28 cellular contexts compared by ENCODE assay signal in genomic region chr4:152693875-152694274, GRCh38.
"Had no signal": no experiment of that assay in that cellular context is flagged by ENCODE, and none has a peak within 500 bp of the region (broad histone marks: within the 10 kb centered on the region; RNA-seq: fewer than 3 reads in every experiment).

No MANE protein-coding gene starts in this region.

- H3K4me1 ChIP-seq: pancreas, prostate gland had no signal

- H3K36me3 ChIP-seq: gastrocnemius medialis, pancreas, prostate gland had no signal

- H3K27me3 ChIP-seq: dorsolateral prefrontal cortex, gastrocnemius medialis, pancreas had no signal

- H3K9me3 Mint-ChIP-seq: activated naive CD4-positive, alpha-beta T cell treated with anti-CD3 and anti-CD28 coated beads, Interleukin-2, amount 50 U/mL, for 72 hours; activated T-cell treated with anti-CD3 and anti-CD28 coated beads, Interleukin-2, amount 50 U/mL, for 72 hours; naive thymus-derived CD8-positive, alpha-beta T cell; neural crest cell; stimulated activated effector memory CD8-positive, alpha-beta T cell treated with anti-CD3 and anti-CD28 coated beads, Interleukin-12 subunit alpha, Interleukin-12 subunit beta, amount 100 ng/mL, for 72 hours; stimulated activated naive CD8-positive, alpha-beta T cell treated with anti-CD3 and anti-CD28 coated beads, Interleukin-15, Interleukin-2, amounts not matched to agents 100 ng/mL and 50 ng/mL, for 24 hours; T-cell had no signal

- H3K27ac ChIP-seq: coronary artery, dorsolateral prefrontal cortex, gastrocnemius medialis, pancreas, prostate gland had no signal

- H3K4me3 ChIP-seq: coronary artery, dorsolateral prefrontal cortex, gastrocnemius medialis, pancreas, prostate gland had no signal

- ATAC-seq: activated CD4-positive, alpha-beta T cell treated with anti-CD3 and anti-CD28 coated beads for 36 hours; activated CD8-positive, alpha-beta memory T cell treated with anti-CD3 and anti-CD28 coated beads, Interleukin-2, amount 10 ng/mL, durations not matched to agents 7 days and 5 days; activated CD8-positive, alpha-beta T cell treated with anti-CD3 and anti-CD28 coated beads, Interleukin-2, amount 10 ng/mL, durations not matched to agents 7 days and 5 days; activated naive CD4-positive, alpha-beta T cell treated with anti-CD3 and anti-CD28 coated beads, Interleukin-2, amount 50 U/mL, for 72 hours; activated T-cell treated with anti-CD3 and anti-CD28 coated beads, Interleukin-2, amount 50 U/mL, for 72 hours; gastrocnemius medialis; left cardiac atrium; naive thymus-derived CD8-positive, alpha-beta T cell; pancreas; sciatic nerve; stimulated activated effector memory CD8-positive, alpha-beta T cell treated with anti-CD3 and anti-CD28 coated beads, Interleukin-12 subunit alpha, Interleukin-12 subunit beta, amount 100 ng/mL, for 72 hours; T-cell had no signal

- H3K27ac Mint-ChIP-seq: activated CD4-positive, alpha-beta T cell treated with anti-CD3 and anti-CD28 coated beads for 36 hours; activated CD8-positive, alpha-beta memory T cell treated with anti-CD3 and anti-CD28 coated beads, Interleukin-2, amount 10 ng/mL, durations not matched to agents 7 days and 5 days; activated CD8-positive, alpha-beta T cell treated with anti-CD3 and anti-CD28 coated beads, Interleukin-2, amount 10 ng/mL, durations not matched to agents 7 days and 5 days; activated naive CD4-positive, alpha-beta T cell treated with anti-CD3 and anti-CD28 coated beads, Interleukin-2, amount 50 U/mL, for 72 hours; activated T-cell treated with anti-CD3 and anti-CD28 coated beads, Interleukin-2, amount 50 U/mL, for 72 hours; naive thymus-derived CD8-positive, alpha-beta T cell; stimulated activated naive CD8-positive, alpha-beta T cell treated with anti-CD3 and anti-CD28 coated beads, Interleukin-15, Interleukin-2, amounts not matched to agents 100 ng/mL and 50 ng/mL, for 24 hours; T-cell; type B pancreatic cell had no signal

- H3K27me3 Mint-ChIP-seq: T-cell, type B pancreatic cell had no signal

- DNase-seq: activated CD4-positive, alpha-beta T cell treated with anti-CD3 and anti-CD28 coated beads for 36 hours; activated CD4-positive, CD25-positive, alpha-beta regulatory T cell; activated CD8-positive, alpha-beta memory T cell treated with anti-CD3 and anti-CD28 coated beads, Interleukin-2, amount 10 ng/mL, durations not matched to agents 7 days and 5 days; activated CD8-positive, alpha-beta T cell treated with anti-CD3 and anti-CD28 coated beads, Interleukin-2, amount 10 ng/mL, durations not matched to agents 7 days and 5 days; activated naive CD4-positive, alpha-beta T cell; activated T-cell treated with anti-CD3 and anti-CD28 coated beads, Interleukin-2, amount 50 U/mL, for 72 hours; anterior cingulate cortex; dorsolateral prefrontal cortex; effector memory CD4-positive, alpha-beta T cell; gastrocnemius medialis; glutamatergic neuron; islet precursor cell; left cardiac atrium; naive thymus-derived CD8-positive, alpha-beta T cell; nucleus accumbens; pancreas; retina; small intestine; stimulated activated CD4-positive, alpha-beta T cell treated with anti-CD3 and anti-CD28 coated beads, Interleukin-4, amount 100 ng/mL, for 24 hours; T-cell had no signal

- H3K9me3 ChIP-seq: gastrocnemius medialis, pancreas, prostate gland had no signal

- H3K4me3 Mint-ChIP-seq: activated CD4-positive, alpha-beta T cell treated with anti-CD3 and anti-CD28 coated beads for 36 hours; activated CD8-positive, alpha-beta memory T cell treated with anti-CD3 and anti-CD28 coated beads, Interleukin-2, amount 10 ng/mL, durations not matched to agents 7 days and 5 days; activated CD8-positive, alpha-beta T cell treated with anti-CD3 and anti-CD28 coated beads, Interleukin-2, amount 10 ng/mL, durations not matched to agents 7 days and 5 days; activated T-cell treated with anti-CD3 and anti-CD28 coated beads, Interleukin-2, amount 50 U/mL, for 72 hours; naive thymus-derived CD8-positive, alpha-beta T cell; neural crest cell; stimulated activated effector memory CD8-positive, alpha-beta T cell treated with anti-CD3 and anti-CD28 coated beads, Interleukin-12 subunit alpha, Interleukin-12 subunit beta, amount 100 ng/mL, for 72 hours; stimulated activated naive CD8-positive, alpha-beta T cell treated with anti-CD3 and anti-CD28 coated beads, Interleukin-15, Interleukin-2, amounts not matched to agents 100 ng/mL and 50 ng/mL, for 24 hours; T-cell; type B pancreatic cell had no signal

- H3K36me3 Mint-ChIP-seq: activated naive CD4-positive, alpha-beta T cell treated with anti-CD3 and anti-CD28 coated beads, Interleukin-2, amount 50 U/mL, for 72 hours; naive thymus-derived CD8-positive, alpha-beta T cell; stimulated activated effector memory CD8-positive, alpha-beta T cell treated with anti-CD3 and anti-CD28 coated beads, Interleukin-12 subunit alpha, Interleukin-12 subunit beta, amount 100 ng/mL, for 72 hours; T-cell; type B pancreatic cell had no signal
